19 cellular contexts compared by ENCODE assay signal in the genomic region with DNA sequence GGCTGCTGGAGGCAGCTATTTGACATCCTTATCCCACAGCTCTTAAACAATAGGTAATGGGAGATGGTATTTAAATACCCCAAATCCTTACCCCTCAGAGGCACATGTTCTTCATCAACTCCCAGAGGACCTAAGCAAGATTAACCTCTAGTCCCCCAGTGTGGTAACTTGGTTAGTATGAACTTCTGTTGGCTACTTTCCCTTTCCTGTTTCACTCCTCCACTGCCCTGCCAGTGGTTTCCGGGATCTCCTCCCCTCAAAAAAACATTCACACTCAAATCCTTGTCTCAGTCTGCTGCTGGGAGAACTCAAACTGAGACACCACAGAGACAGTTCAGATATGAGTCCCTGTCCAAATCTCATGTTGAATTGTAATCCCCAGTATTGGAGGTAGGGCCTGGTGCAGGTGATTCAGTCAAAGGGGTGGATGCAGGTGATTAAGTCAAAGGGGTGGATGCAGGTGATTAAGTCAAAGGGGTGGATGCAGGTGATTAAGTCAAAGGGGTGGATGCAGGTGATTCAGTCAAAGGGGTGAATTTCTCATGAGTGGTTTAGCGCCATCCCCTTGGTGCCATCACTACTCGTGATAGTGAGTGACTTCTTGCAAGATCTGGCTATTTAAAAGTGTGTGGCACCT.
"Had no signal": no experiment of that assay in that cellular context is flagged by ENCODE, and none has a peak within 500 bp of the region (broad histone marks: within the 10 kb centered on the region; RNA-seq: fewer than 3 reads in every experiment).

No MANE protein-coding gene starts in this region.

- H3K4me3 ChIP-seq: body of pancreas, psoas muscle, skin epidermis, transverse colon, uterus had no signal

- H3K9me3 ChIP-seq: body of pancreas, psoas muscle, transverse colon, uterus had no signal

- H3K36me3 ChIP-seq: transverse colon, uterus had no signal

- H3K27me3 ChIP-seq: body of pancreas, transverse colon, uterus had no signal

- ATAC-seq: activated CD4-positive, alpha-beta T cell treated with anti-CD3 and anti-CD28 coated beads for 36 hours; body of pancreas; psoas muscle; stimulated activated naive CD8-positive, alpha-beta T cell treated with anti-CD3 and anti-CD28 coated beads, Interleukin-15, Interleukin-2, amounts not matched to agents 100 U/mL and 50 U/mL, for 24 hours; WTC11 had no signal

- H3K27ac ChIP-seq: body of pancreas, psoas muscle, transverse colon, uterus had no signal

- DNase-seq: activated CD4-positive, alpha-beta memory T cell treated with anti-CD3 and anti-CD28 coated beads for 36 hours; activated CD4-positive, alpha-beta T cell treated with anti-CD3 and anti-CD28 coated beads for 36 hours; activated naive CD4-positive, alpha-beta T cell treated with Interleukin-2 at 50 U/mL for 16 hours; activated naive CD8-positive, alpha-beta T cell treated with anti-CD3 and anti-CD28 coated beads, Interleukin-2, amount 10 ng/mL, durations not matched to agents 7 days and 5 days; activated T-cell treated with anti-CD3 and anti-CD28 coated beads, Interleukin-2, amount 50 U/mL, for 1 hour; amygdala; body of pancreas; cortex of kidney; foreskin melanocyte; hypothalamus; nephron progenitor cell; psoas muscle; right cardiac atrium; stimulated activated naive CD8-positive, alpha-beta T cell treated with anti-CD3 and anti-CD28 coated beads, Interleukin-15, Interleukin-2, amounts not matched to agents 100 U/mL and 50 U/mL, for 24 hours; substantia nigra; transverse colon; uterus had no signal

- H3K4me1 ChIP-seq: body of pancreas, psoas muscle, transverse colon, uterus had no signal
